In genomic region chr1:161887724-161888287, GRCh38 we compare ENCODE assay signal across 24 cellular contexts.
"Had no signal": no experiment of that assay in that cellular context is flagged by ENCODE, and none has a peak within 500 bp of the region (broad histone marks: within the 10 kb centered on the region; RNA-seq: fewer than 3 reads in every experiment).

No MANE protein-coding gene starts in this region.

- FAIRE-seq: bronchial epithelial cell had no signal

- H3K27ac ChIP-seq: coronary artery, dorsolateral prefrontal cortex, testis, transverse colon, WERI-Rb-1 had no signal

- H3K9me3 ChIP-seq: heart right ventricle, testis, transverse colon had no signal

- H3K4me3 ChIP-seq: coronary artery, dorsolateral prefrontal cortex, heart right ventricle, testis, transverse colon had no signal

- H3K27me3 ChIP-seq: dorsolateral prefrontal cortex, heart right ventricle, testis, transverse colon had no signal

- H3K4me1 ChIP-seq: testis had no signal

- DNase-seq: activated CD4-positive, alpha-beta memory T cell treated with anti-CD3 and anti-CD28 coated beads for 36 hours; activated CD4-positive, alpha-beta T cell treated with anti-CD3 and anti-CD28 coated beads, Interleukin-2, amount 10 ng/mL, durations not matched to agents 24 days and 14 days; activated CD4-positive, CD25-positive, alpha-beta regulatory T cell treated with anti-CD3 and anti-CD28 coated beads, Interleukin-2, amount 50 U/mL, for 72 hours; activated CD8-positive, alpha-beta memory T cell treated with anti-CD3 and anti-CD28 coated beads, Interleukin-2, amount 50 U/mL, for 4 hours; activated gamma-delta T cell; activated naive CD4-positive, alpha-beta T cell treated with anti-CD3 and anti-CD28 coated beads, Interleukin-2, amount 10 ng/mL, durations not matched to agents 7 days and 5 days; activated naive CD8-positive, alpha-beta T cell treated with anti-CD3 and anti-CD28 coated beads, Interleukin-2, amount 50 U/mL, for 24 hours; activated T-cell treated with anti-CD3 and anti-CD28 coated beads, Interleukin-2, amount 50 U/mL, for 24 hours; dorsolateral prefrontal cortex; effector memory CD4-positive, alpha-beta T cell; erythroblast; foreskin fibroblast; heart right ventricle; midbrain; natural killer cell; stimulated activated CD4-positive, alpha-beta T cell treated with anti-CD3 and anti-CD28 coated beads, Interleukin-2, amount 100 ng/mL, for 48 hours; stimulated activated naive CD4-positive, alpha-beta T cell treated with Interleukin-2 at 50 U/mL for 16 hours; T-helper 9 cell; testis; transverse colon; WERI-Rb-1 had no signal

- ATAC-seq: activated naive CD8-positive, alpha-beta T cell treated with anti-CD3 and anti-CD28 coated beads, Interleukin-2, amount 50 U/mL, for 24 hours; heart right ventricle; natural killer cell; right cardiac atrium had no signal
